ENCODE assay signal across 1 cellular context in the genomic region with DNA sequence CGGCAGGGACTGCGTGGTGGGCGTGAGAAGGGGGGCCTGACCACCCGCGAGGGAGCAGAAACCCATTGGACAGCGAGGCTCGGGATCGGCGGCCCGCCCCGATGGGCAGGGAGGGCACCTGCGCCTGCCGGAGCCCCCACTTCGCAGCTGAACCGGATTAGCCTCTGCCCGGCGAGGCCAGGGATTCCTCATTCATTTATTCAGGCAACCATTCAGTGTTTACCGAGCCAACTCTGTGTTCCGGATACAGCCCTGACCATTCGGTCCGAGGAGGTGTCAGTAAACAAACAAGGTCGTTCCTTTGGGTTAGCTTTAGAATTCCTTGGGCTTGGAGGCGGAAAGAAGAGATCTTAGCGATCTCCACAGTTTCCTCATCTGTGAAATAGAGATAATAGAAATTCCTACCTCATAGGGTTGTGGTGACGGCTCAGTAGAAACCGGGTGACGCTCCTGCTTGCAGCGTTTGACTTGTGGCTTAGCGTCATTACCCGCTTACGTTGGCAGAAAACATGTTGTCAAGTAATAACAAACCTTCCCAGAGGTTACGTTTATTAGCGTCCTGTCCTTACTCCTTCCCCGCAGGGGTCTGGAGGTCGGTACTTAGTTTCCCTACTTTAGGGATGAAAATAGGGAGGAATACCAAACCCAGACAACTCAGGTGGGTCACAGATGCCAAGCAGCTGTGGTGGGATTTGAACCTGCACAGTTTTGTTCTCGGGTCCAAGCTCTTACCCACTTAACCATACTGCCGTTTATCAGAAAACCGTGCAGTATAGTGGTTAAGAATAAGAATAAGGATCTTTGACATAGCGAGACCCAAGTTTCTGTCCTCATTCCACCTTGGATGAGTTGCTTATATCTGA.
TF ChIP-seq lines count a peak whose summit lies in the region.

No MANE protein-coding gene starts in this region.

TF ChIP-seq in HepG2, 621 proteins besides CTCF, POLR2A, EP300 and RAD21 (continued from another document and continues in another):
- TF ChIP-seq, protein P1, sequence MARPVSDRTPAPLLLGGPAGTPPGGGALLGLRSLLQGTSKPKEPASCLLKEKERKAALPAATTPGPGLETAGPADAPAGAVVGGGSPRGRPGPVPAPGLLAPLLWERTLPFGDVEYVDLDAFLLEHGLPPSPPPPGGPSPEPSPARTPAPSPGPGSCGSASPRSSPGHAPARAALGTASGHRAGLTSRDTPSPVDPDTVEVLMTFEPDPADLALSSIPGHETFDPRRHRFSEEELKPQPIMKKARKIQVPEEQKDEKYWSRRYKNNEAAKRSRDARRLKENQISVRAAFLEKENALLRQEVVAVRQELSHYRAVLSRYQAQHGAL (CRISPR knock-in tag; IDR thresholded peaks at IDR 0.05; ENCODE audit: not compliant biosample characterization): peak; percentile 87
- TF ChIP-seq, protein P2, sequence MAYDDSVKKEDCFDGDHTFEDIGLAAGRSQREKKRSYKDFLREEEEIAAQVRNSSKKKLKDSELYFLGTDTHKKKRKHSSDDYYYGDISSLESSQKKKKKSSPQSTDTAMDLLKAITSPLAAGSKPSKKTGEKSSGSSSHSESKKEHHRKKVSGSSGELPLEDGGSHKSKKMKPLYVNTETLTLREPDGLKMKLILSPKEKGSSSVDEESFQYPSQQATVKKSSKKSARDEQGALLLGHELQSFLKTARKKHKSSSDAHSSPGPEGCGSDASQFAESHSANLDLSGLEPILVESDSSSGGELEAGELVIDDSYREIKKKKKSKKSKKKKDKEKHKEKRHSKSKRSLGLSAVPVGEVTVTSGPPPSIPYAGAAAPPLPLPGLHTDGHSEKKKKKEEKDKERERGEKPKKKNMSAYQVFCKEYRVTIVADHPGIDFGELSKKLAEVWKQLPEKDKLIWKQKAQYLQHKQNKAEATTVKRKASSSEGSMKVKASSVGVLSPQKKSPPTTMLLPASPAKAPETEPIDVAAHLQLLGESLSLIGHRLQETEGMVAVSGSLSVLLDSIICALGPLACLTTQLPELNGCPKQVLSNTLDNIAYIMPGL (CRISPR knock-in tag; IDR thresholded peaks at IDR 0.05; ENCODE audit: borderline replicate concordance in 1 of 2, low read depth in 1 of 2): peak in 1 of 2 experiments; percentile 99; a peak in 2 of 4 replicates
- TF ChIP-seq ZNF878 (CRISPR knock-in tag; IDR thresholded peaks at IDR 0.05): no peak
- peak; percentile 45 for TF ChIP-seq FOXJ3 (CRISPR knock-in tag; IDR thresholded peaks at IDR 0.05; ENCODE audit: borderline replicate concordance)
- TF ChIP-seq, protein P3, sequence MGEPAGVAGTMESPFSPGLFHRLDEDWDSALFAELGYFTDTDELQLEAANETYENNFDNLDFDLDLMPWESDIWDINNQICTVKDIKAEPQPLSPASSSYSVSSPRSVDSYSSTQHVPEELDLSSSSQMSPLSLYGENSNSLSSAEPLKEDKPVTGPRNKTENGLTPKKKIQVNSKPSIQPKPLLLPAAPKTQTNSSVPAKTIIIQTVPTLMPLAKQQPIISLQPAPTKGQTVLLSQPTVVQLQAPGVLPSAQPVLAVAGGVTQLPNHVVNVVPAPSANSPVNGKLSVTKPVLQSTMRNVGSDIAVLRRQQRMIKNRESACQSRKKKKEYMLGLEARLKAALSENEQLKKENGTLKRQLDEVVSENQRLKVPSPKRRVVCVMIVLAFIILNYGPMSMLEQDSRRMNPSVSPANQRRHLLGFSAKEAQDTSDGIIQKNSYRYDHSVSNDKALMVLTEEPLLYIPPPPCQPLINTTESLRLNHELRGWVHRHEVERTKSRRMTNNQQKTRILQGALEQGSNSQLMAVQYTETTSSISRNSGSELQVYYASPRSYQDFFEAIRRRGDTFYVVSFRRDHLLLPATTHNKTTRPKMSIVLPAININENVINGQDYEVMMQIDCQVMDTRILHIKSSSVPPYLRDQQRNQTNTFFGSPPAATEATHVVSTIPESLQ (CRISPR knock-in tag; conservative IDR thresholded peaks at IDR 0.05): peak; percentile 84; the same call in 1 of the 2 replicates
- TF ChIP-seq, protein P4, sequence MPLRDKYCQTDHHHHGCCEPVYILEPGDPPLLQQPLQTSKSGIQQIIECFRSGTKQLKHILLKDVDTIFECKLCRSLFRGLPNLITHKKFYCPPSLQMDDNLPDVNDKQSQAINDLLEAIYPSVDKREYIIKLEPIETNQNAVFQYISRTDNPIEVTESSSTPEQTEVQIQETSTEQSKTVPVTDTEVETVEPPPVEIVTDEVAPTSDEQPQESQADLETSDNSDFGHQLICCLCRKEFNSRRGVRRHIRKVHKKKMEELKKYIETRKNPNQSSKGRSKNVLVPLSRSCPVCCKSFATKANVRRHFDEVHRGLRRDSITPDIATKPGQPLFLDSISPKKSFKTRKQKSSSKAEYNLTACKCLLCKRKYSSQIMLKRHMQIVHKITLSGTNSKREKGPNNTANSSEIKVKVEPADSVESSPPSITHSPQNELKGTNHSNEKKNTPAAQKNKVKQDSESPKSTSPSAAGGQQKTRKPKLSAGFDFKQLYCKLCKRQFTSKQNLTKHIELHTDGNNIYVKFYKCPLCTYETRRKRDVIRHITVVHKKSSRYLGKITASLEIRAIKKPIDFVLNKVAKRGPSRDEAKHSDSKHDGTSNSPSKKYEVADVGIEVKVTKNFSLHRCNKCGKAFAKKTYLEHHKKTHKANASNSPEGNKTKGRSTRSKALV (CRISPR knock-in tag; IDR thresholded peaks at IDR 0.05): peak; percentile 86; the same call in 1 of the 2 replicates
- TF ChIP-seq, protein P5, sequence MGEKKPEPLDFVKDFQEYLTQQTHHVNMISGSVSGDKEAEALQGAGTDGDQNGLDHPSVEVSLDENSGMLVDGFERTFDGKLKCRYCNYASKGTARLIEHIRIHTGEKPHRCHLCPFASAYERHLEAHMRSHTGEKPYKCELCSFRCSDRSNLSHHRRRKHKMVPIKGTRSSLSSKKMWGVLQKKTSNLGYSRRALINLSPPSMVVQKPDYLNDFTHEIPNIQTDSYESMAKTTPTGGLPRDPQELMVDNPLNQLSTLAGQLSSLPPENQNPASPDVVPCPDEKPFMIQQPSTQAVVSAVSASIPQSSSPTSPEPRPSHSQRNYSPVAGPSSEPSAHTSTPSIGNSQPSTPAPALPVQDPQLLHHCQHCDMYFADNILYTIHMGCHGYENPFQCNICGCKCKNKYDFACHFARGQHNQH (CRISPR knock-in tag; IDR thresholded peaks at IDR 0.05): no peak; the same call in none of the 2 replicates
- TF ChIP-seq SMAD1 (CRISPR knock-in tag; IDR thresholded peaks at IDR 0.05; ENCODE audit: borderline replicate concordance, low read depth): no peak
- TF ChIP-seq, protein P6, sequence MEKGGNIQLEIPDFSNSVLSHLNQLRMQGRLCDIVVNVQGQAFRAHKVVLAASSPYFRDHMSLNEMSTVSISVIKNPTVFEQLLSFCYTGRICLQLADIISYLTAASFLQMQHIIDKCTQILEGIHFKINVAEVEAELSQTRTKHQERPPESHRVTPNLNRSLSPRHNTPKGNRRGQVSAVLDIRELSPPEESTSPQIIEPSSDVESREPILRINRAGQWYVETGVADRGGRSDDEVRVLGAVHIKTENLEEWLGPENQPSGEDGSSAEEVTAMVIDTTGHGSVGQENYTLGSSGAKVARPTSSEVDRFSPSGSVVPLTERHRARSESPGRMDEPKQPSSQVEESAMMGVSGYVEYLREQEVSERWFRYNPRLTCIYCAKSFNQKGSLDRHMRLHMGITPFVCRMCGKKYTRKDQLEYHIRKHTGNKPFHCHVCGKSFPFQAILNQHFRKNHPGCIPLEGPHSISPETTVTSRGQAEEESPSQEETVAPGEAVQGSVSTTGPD (CRISPR knock-in tag; IDR thresholded peaks at IDR 0.05): peak; percentile 9; the same call in 1 of the 2 replicates
- TF ChIP-seq DNMT1 (CRISPR knock-in tag; IDR thresholded peaks at IDR 0.05): no peak
- TF ChIP-seq NKX3-1 (CRISPR knock-in tag; IDR thresholded peaks at IDR 0.05): peak; percentile 95
- peak; percentile 66; the same call in 1 of the 2 replicates for TF ChIP-seq ZNF121 (CRISPR knock-in tag; IDR thresholded peaks at IDR 0.05)
- peak; percentile 34; the same call in 1 of the 2 replicates for TF ChIP-seq ERF (CRISPR knock-in tag; IDR thresholded peaks at IDR 0.05)
- TF ChIP-seq, protein P7, sequence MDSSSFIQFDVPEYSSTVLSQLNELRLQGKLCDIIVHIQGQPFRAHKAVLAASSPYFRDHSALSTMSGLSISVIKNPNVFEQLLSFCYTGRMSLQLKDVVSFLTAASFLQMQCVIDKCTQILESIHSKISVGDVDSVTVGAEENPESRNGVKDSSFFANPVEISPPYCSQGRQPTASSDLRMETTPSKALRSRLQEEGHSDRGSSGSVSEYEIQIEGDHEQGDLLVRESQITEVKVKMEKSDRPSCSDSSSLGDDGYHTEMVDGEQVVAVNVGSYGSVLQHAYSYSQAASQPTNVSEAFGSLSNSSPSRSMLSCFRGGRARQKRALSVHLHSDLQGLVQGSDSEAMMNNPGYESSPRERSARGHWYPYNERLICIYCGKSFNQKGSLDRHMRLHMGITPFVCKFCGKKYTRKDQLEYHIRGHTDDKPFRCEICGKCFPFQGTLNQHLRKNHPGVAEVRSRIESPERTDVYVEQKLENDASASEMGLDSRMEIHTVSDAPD (CRISPR knock-in tag; IDR thresholded peaks at IDR 0.05): no peak
- TF ChIP-seq ZNF207 (IDR thresholded peaks at IDR 0.05; ENCODE audit: borderline replicate concordance): no peak
- TF ChIP-seq, protein P8, sequence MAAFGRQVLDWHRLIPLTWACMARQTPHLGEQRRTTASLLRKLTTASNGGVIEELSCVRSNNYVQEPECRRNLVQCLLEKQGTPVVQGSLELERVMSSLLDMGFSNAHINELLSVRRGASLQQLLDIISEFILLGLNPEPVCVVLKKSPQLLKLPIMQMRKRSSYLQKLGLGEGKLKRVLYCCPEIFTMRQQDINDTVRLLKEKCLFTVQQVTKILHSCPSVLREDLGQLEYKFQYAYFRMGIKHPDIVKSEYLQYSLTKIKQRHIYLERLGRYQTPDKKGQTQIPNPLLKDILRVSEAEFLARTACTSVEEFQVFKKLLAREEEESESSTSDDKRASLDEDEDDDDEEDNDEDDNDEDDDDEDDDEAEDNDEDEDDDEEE (CRISPR knock-in tag; IDR thresholded peaks at IDR 0.05): peak; percentile 96; the same call in 1 of the 2 replicates
- TF ChIP-seq ZNF343 (CRISPR knock-in tag; IDR thresholded peaks at IDR 0.05): no peak
- TF ChIP-seq, protein P9, sequence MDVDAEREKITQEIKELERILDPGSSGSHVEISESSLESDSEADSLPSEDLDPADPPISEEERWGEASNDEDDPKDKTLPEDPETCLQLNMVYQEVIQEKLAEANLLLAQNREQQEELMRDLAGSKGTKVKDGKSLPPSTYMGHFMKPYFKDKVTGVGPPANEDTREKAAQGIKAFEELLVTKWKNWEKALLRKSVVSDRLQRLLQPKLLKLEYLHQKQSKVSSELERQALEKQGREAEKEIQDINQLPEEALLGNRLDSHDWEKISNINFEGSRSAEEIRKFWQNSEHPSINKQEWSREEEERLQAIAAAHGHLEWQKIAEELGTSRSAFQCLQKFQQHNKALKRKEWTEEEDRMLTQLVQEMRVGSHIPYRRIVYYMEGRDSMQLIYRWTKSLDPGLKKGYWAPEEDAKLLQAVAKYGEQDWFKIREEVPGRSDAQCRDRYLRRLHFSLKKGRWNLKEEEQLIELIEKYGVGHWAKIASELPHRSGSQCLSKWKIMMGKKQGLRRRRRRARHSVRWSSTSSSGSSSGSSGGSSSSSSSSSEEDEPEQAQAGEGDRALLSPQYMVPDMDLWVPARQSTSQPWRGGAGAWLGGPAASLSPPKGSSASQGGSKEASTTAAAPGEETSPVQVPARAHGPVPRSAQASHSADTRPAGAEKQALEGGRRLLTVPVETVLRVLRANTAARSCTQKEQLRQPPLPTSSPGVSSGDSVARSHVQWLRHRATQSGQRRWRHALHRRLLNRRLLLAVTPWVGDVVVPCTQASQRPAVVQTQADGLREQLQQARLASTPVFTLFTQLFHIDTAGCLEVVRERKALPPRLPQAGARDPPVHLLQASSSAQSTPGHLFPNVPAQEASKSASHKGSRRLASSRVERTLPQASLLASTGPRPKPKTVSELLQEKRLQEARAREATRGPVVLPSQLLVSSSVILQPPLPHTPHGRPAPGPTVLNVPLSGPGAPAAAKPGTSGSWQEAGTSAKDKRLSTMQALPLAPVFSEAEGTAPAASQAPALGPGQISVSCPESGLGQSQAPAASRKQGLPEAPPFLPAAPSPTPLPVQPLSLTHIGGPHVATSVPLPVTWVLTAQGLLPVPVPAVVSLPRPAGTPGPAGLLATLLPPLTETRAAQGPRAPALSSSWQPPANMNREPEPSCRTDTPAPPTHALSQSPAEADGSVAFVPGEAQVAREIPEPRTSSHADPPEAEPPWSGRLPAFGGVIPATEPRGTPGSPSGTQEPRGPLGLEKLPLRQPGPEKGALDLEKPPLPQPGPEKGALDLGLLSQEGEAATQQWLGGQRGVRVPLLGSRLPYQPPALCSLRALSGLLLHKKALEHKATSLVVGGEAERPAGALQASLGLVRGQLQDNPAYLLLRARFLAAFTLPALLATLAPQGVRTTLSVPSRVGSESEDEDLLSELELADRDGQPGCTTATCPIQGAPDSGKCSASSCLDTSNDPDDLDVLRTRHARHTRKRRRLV (CRISPR knock-in tag; IDR thresholded peaks at IDR 0.05): no peak
- peak; percentile 39; the same call in 1 of the 2 replicates for TF ChIP-seq PHF21A (CRISPR knock-in tag; IDR thresholded peaks at IDR 0.05)
- TF ChIP-seq ZNF549 (CRISPR knock-in tag; IDR thresholded peaks at IDR 0.05): no peak
- TF ChIP-seq, protein P10, sequence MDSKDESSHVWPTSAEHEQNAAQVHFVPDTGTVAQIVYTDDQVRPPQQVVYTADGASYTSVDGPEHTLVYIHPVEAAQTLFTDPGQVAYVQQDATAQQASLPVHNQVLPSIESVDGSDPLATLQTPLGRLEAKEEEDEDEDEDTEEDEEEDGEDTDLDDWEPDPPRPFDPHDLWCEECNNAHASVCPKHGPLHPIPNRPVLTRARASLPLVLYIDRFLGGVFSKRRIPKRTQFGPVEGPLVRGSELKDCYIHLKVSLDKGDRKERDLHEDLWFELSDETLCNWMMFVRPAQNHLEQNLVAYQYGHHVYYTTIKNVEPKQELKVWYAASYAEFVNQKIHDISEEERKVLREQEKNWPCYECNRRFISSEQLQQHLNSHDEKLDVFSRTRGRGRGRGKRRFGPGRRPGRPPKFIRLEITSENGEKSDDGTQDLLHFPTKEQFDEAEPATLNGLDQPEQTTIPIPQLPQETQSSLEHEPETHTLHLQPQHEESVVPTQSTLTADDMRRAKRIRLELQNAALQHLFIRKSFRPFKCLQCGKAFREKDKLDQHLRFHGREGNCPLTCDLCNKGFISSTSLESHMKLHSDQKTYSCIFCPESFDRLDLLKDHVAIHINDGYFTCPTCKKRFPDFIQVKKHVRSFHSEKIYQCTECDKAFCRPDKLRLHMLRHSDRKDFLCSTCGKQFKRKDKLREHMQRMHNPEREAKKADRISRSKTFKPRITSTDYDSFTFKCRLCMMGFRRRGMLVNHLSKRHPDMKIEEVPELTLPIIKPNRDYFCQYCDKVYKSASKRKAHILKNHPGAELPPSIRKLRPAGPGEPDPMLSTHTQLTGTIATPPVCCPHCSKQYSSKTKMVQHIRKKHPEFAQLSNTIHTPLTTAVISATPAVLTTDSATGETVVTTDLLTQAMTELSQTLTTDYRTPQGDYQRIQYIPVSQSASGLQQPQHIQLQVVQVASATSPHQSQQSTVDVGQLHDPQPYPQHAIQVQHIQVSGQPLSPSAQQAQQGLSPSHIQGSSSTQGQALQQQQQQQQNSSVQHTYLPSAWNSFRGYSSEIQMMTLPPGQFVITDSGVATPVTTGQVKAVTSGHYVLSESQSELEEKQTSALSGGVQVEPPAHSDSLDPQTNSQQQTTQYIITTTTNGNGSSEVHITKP (CRISPR knock-in tag; IDR thresholded peaks at IDR 0.05; ENCODE audit: low read depth): peak; percentile 72
